8 cellular contexts compared by ENCODE assay signal in the genomic region with DNA sequence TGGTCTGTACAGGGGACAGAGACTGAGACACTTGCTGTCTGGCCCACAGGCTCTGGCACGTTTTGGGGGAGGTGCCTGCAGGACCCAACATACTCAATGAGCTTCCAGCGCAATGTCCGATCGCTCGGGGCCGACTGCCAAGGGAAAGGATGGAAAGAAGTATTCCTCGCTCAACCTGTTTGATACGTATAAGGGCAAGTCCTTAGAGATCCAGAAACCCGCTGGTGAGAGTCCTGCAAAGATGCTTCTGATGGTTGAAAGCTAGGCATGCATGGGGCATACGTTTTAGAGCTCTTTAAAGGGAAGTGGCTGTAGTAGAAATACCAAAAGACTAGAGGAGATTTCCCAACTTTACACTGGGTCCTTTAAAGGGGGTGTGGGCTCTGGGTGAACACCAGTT. TPM values are rescaled to one million over a fixed set of nuclear protein-coding genes. Genes with fewer than 3 reads are reported as not detected.
DNase-seq lines count a peak whose midpoint lies in the region; ATAC-seq and TF ChIP-seq lines count a peak whose summit lies in the region.

No MANE protein-coding gene starts in this region.

- peaks cover 43% of the 10 kb centered on the region for H3K36me3 Mint-ChIP-seq in activated T-cell treated with anti-CD3 and anti-CD28 coated beads, Interleukin-2, amount 50 U/mL, for 4 hours (ENCODE audit: insufficient read depth)
- peaks cover 65% of the 10 kb centered on the region for H3K36me3 Mint-ChIP-seq in activated CD4-positive, alpha-beta memory T cell treated with anti-CD3 and anti-CD28 coated beads, Interleukin-2, amount 10 ng/mL, durations not matched to agents 7 days and 5 days (ENCODE audit: low read depth)

- H3K9me3 Mint-ChIP-seq in activated T-cell treated with anti-CD3 and anti-CD28 coated beads, Interleukin-2, amount 50 U/mL, for 4 hours = no peaks in the 10 kb centered on the region
- no peaks in the 10 kb centered on the region for H3K9me3 Mint-ChIP-seq in activated CD4-positive, alpha-beta memory T cell treated with anti-CD3 and anti-CD28 coated beads, Interleukin-2, amount 10 ng/mL, durations not matched to agents 7 days and 5 days

- POLR2A ChIA-PET in activated CD4-positive, alpha-beta memory T cell treated with anti-CD3 and anti-CD28 coated beads, Interleukin-2, amount 10 ng/mL, durations not matched to agents 7 days and 5 days (lab: Charles Lee) = interaction anchor here (0.8 to 4.1 kb wide), 17 partner anchors 12 to 213 kb away, joined by 3 to 60 read pairs (median 4); partner anchors contain the start of genes BAG6, C6orf47, DDX39B and GPANK1

- DNase-seq in activated T-cell treated with anti-CD3 and anti-CD28 coated beads, Interleukin-2, amount 50 U/mL, for 4 hours = no peak
- no peak for DNase-seq in activated T-cell treated with anti-CD3 and anti-CD28 coated beads for 4 hours
- DNase-seq in activated CD4-positive, alpha-beta memory T cell treated with anti-CD3 and anti-CD28 coated beads, Interleukin-2, amount 10 ng/mL, durations not matched to agents 7 days and 5 days = no peak
- no peak for DNase-seq in tibial nerve (ENCODE audit: low spot score in 2 of 2)
- no peak for DNase-seq in NCI-H2029 (lab: John Stamatoyannopoulos, UW)
- DNase-seq in COR-L47 (lab: John Stamatoyannopoulos, UW) = no peak

- peak overlapping the region; percentile 91 for H3K4me3 ChIP-seq in iPS-15b (ENCODE audit: low read depth, low read length)
- no peak overlapping the region for H3K4me3 ChIP-seq in tibial nerve

- TF ChIP-seq EP300 in tibial nerve (IDR thresholded peaks at IDR 0.05) = no peak

- peak overlapping the region; percentile 98 for H3K9ac ChIP-seq in iPS-15b (ENCODE audit: low read depth, low read length)

- peak overlapping the region; percentile 89 for H3K27ac Mint-ChIP-seq in activated CD4-positive, alpha-beta memory T cell treated with anti-CD3 and anti-CD28 coated beads, Interleukin-2, amount 10 ng/mL, durations not matched to agents 7 days and 5 days

- TF ChIP-seq CTCF in tibial nerve (IDR thresholded peaks at IDR 0.05) = no peak

- H3K4me1 ChIP-seq in iPS-15b (ENCODE audit: control insufficient read depth, insufficient read depth, low read length) (peaks cover 5% of the 10 kb centered on the region), tibial nerve (peaks cover 0 to 23% (median 15%) of the 10 kb centered on the region in 4 donors)

- no peak for TF ChIP-seq POLR2A in tibial nerve (IDR thresholded peaks at IDR 0.05)

- peak overlapping the region; percentile 92 for H3K4me3 Mint-ChIP-seq in activated T-cell treated with anti-CD3 and anti-CD28 coated beads, Interleukin-2, amount 50 U/mL, for 4 hours
- H3K4me3 Mint-ChIP-seq in activated CD4-positive, alpha-beta memory T cell treated with anti-CD3 and anti-CD28 coated beads, Interleukin-2, amount 10 ng/mL, durations not matched to agents 7 days and 5 days = peak overlapping the region; percentile 81

- H3K9me3 ChIP-seq in iPS-15b (ENCODE audit: control insufficient read depth, insufficient read depth, low read length) (no peaks in the 10 kb centered on the region), tibial nerve (no peaks in the 10 kb centered on the region)

- H3K36me3 ChIP-seq in iPS-15b (ENCODE audit: control insufficient read depth, insufficient read depth, low read length) (peaks cover 52% of the 10 kb centered on the region), tibial nerve (peaks cover 5 to 47% (median 28%) of the 10 kb centered on the region in 3 donors)

- 52 to 53% methylated on average over 10 of the region's 10 CpGs for WGBS in tibial nerve, 2 donors

- peaks cover 25% of the 10 kb centered on the region for H3K4me1 Mint-ChIP-seq in activated T-cell treated with anti-CD3 and anti-CD28 coated beads, Interleukin-2, amount 50 U/mL, for 4 hours (ENCODE audit: low read depth)
- H3K4me1 Mint-ChIP-seq in activated CD4-positive, alpha-beta memory T cell treated with anti-CD3 and anti-CD28 coated beads, Interleukin-2, amount 10 ng/mL, durations not matched to agents 7 days and 5 days = peaks cover 33% of the 10 kb centered on the region

- H3K27ac ChIP-seq in tibial nerve = peak overlapping the region in 3 of 4 donors; percentile 92 to 98 (median 97)

- CTCF ChIA-PET in activated CD4-positive, alpha-beta memory T cell treated with anti-CD3 and anti-CD28 coated beads, Interleukin-2, amount 10 ng/mL, durations not matched to agents 7 days and 5 days (lab: Charles Lee) = interaction anchor here (1.0 to 3.7 kb wide), 4 partner anchors 25 to 208 kb away, joined by 3 to 10 read pairs (median 6); partner anchors contain the start of gene MSH5

- ATAC-seq in activated T-cell treated with anti-CD3 and anti-CD28 coated beads, Interleukin-2, amount 50 U/mL, for 4 hours = no peak
- ATAC-seq in HG03442 (IDR thresholded peaks at IDR 0.05; ENCODE audit: unreplicated experiment) = no peak

- no peaks in the 10 kb centered on the region for H3K27me3 ChIP-seq in iPS-15b (ENCODE audit: control insufficient read depth, insufficient read depth, low read length)
- no peaks in the 10 kb centered on the region for H3K27me3 ChIP-seq in tibial nerve

- no peaks in the 10 kb centered on the region for H3K27me3 Mint-ChIP-seq in activated T-cell treated with anti-CD3 and anti-CD28 coated beads, Interleukin-2, amount 50 U/mL, for 4 hours (ENCODE audit: low read depth)
- no peaks in the 10 kb centered on the region for H3K27me3 Mint-ChIP-seq in activated CD4-positive, alpha-beta memory T cell treated with anti-CD3 and anti-CD28 coated beads, Interleukin-2, amount 10 ng/mL, durations not matched to agents 7 days and 5 days

RNA-seq across cellular contexts. Expression of gene PRRC2A, which starts 2.2 kb away (rescaled TPM):
- 100 to 1,000 TPM; 290 to 309 (median 306) TPM for total RNA-seq in activated T-cell treated with anti-CD3 and anti-CD28 coated beads, Interleukin-2, amount 50 U/mL, for 4 hours
- total RNA-seq in activated CD4-positive, alpha-beta memory T cell treated with anti-CD3 and anti-CD28 coated beads, Interleukin-2, amount 10 ng/mL, durations not matched to agents 7 days and 5 days = 100 to 1,000 TPM; 215 to 222 TPM
- 100 to 1,000 TPM in 2 of 4 donors, 10 to 100 TPM in 2; 71.4 to 113 (median 88.0) TPM for total RNA-seq in tibial nerve

RNA-seq across cellular contexts. Expression of gene AIF1, which starts 7.6 kb away (rescaled TPM):
- total RNA-seq in activated T-cell treated with anti-CD3 and anti-CD28 coated beads, Interleukin-2, amount 50 U/mL, for 4 hours = 10 to 100 TPM; 18.5 to 57.5 (median 36.5) TPM
- 10 to 100 TPM; 11.3 to 11.7 TPM for total RNA-seq in activated CD4-positive, alpha-beta memory T cell treated with anti-CD3 and anti-CD28 coated beads, Interleukin-2, amount 10 ng/mL, durations not matched to agents 7 days and 5 days
- 10 to 100 TPM; 27.1 to 66.3 (median 50.4) TPM for total RNA-seq in tibial nerve

RNA-seq across cellular contexts. Expression of gene BAG6, which starts 29.8 kb away (rescaled TPM):
- total RNA-seq in activated T-cell treated with anti-CD3 and anti-CD28 coated beads, Interleukin-2, amount 50 U/mL, for 4 hours = 100 to 1,000 TPM; 403 to 418 (median 411) TPM
- total RNA-seq in activated CD4-positive, alpha-beta memory T cell treated with anti-CD3 and anti-CD28 coated beads, Interleukin-2, amount 10 ng/mL, durations not matched to agents 7 days and 5 days = 100 to 1,000 TPM; 275 to 282 TPM
- total RNA-seq in tibial nerve = 100 to 1,000 TPM; 189 to 228 (median 210) TPM

RNA-seq across cellular contexts. Expression of gene NCR3, which starts 29.9 kb away (rescaled TPM):
- total RNA-seq in activated T-cell treated with anti-CD3 and anti-CD28 coated beads, Interleukin-2, amount 50 U/mL, for 4 hours = 10 to 100 TPM in 1 of 3 donors, 1 to 10 TPM in 2; 6.0 to 27.3 (median 8.4) TPM
- 10 to 100 TPM; 76.4 to 78.3 TPM for total RNA-seq in activated CD4-positive, alpha-beta memory T cell treated with anti-CD3 and anti-CD28 coated beads, Interleukin-2, amount 10 ng/mL, durations not matched to agents 7 days and 5 days
- total RNA-seq in tibial nerve = not detected

RNA-seq across cellular contexts. Expression of gene APOM, which starts 33.0 kb away (rescaled TPM):
- total RNA-seq in activated T-cell treated with anti-CD3 and anti-CD28 coated beads, Interleukin-2, amount 50 U/mL, for 4 hours = 1 to 10 TPM; 1.8 to 2.8 (median 2.1) TPM
- total RNA-seq in activated CD4-positive, alpha-beta memory T cell treated with anti-CD3 and anti-CD28 coated beads, Interleukin-2, amount 10 ng/mL, durations not matched to agents 7 days and 5 days = 1 to 10 TPM; 2.9 to 3.6 TPM
- total RNA-seq in tibial nerve = 1 to 10 TPM in 1 of 4 donors, under 1 TPM in 2, not detected in 1; 0.63 to 2.0 (median 0.90) TPM
